ENCODE assay signal across 25 cellular contexts in the genomic region with DNA sequence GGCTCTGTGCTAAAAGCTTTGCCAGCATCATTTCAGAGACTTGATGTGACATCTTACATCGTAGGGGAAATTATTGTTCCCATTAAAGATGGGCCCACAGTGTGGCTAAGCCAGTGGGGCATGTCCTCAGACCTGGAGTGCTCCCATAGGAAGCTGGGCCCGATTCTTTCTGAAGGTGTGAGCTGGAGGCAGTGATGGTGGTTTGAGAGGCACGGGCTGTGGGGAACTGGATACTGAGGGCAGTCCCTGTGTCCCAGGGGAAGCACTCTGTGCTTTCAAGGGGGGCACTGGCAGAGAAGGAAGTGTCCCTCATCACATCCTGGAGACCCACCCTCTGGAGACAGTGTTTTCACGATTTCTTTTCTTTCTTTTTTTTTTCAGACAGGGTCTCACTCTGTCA. TPM values are rescaled to one million over a fixed set of nuclear protein-coding genes. Genes with fewer than 3 reads are reported as not detected.
DNase-seq lines count a peak whose midpoint lies in the region; ATAC-seq and TF ChIP-seq lines count a peak whose summit lies in the region.
"Had no signal": no experiment of that assay in that cellular context is flagged by ENCODE, and none has a peak within 500 bp of the region (broad histone marks: within the 10 kb centered on the region; RNA-seq: fewer than 3 reads in every experiment).

No MANE protein-coding gene starts in this region.

- H3K36me3 Mint-ChIP-seq in activated CD4-positive, alpha-beta T cell treated with anti-CD3 and anti-CD28 coated beads, Interleukin-2, amount 10 ng/mL, durations not matched to agents 7 days and 5 days (ENCODE audit: low read depth), result no peaks in the 10 kb centered on the region
- H3K36me3 Mint-ChIP-seq in glutamatergic neuron (ENCODE audit: unreplicated experiment) (peaks cover 10% of the 10 kb centered on the region), type B pancreatic cell (no peaks in the 10 kb centered on the region)
- H3K36me3 Mint-ChIP-seq: CD4-positive, CD25-positive, alpha-beta regulatory T cell had no signal

- H3K9me3 Mint-ChIP-seq in activated CD4-positive, alpha-beta T cell treated with anti-CD3 and anti-CD28 coated beads, Interleukin-2, amount 10 ng/mL, durations not matched to agents 7 days and 5 days, result no peaks in the 10 kb centered on the region
- peaks cover 16% of the 10 kb centered on the region for H3K9me3 Mint-ChIP-seq in glutamatergic neuron (ENCODE audit: unreplicated experiment)
- no peaks in the 10 kb centered on the region for H3K9me3 Mint-ChIP-seq in type B pancreatic cell
- H3K9me3 Mint-ChIP-seq: HFFc6 had no signal

- no peak for TF ChIP-seq EP300 in sigmoid colon (IDR thresholded peaks at IDR 0.05)

- TF ChIP-seq CTCF in glutamatergic neuron (IDR thresholded peaks at IDR 0.05; ENCODE audit: partially characterized antibody, unreplicated experiment) (no peak), sigmoid colon (IDR thresholded peaks at IDR 0.05) (no peak), type B pancreatic cell (conservative IDR thresholded peaks at IDR 0.05) (no peak)

- no peak for DNase-seq in activated CD4-positive, alpha-beta T cell treated with anti-CD3 and anti-CD28 coated beads, Interleukin-2, amount 10 ng/mL, durations not matched to agents 7 days and 5 days
- DNase-seq in activated CD4-positive, alpha-beta T cell treated with anti-CD3 and anti-CD28 coated beads for 1 hour, result no peak
- DNase-seq in glutamatergic neuron (no peak), sigmoid colon (peak; percentile 22), type B pancreatic cell (ENCODE audit: extremely low spot score, unreplicated experiment) (peak; percentile 40), NCI-H1092 (lab: John Stamatoyannopoulos, UW) (no peak)
- DNase-seq: 8988T; ACHN; BE2C; CD4-positive, CD25-positive, alpha-beta regulatory T cell; GOT3; HFFc6; MG63; NCI-H2029; NCI-H446; NCI-H526; NCI-H82; Right ventricle myocardium superior; RPMI8226 had no signal

- H3K27me3 ChIP-seq in sigmoid colon, result no peaks in the 10 kb centered on the region
- H3K27me3 ChIP-seq: BE2C, MG63, SJSA1 had no signal

- no peak for TF ChIP-seq POLR2A in sigmoid colon (IDR thresholded peaks at IDR 0.05)

- no peak overlapping the region for H3K27ac ChIP-seq in sigmoid colon
- H3K27ac ChIP-seq: SJSA1 had no signal

- no peaks in the 10 kb centered on the region for H3K9me3 ChIP-seq in sigmoid colon
- H3K9me3 ChIP-seq: BE2C, HAP-1, MG63, SJSA1 had no signal

- H3K36me3 ChIP-seq in sigmoid colon, result no peaks in the 10 kb centered on the region
- H3K36me3 ChIP-seq: BE2C, HAP-1, MG63, SJSA1 had no signal

- H3K4me3 Mint-ChIP-seq in activated CD4-positive, alpha-beta T cell treated with anti-CD3 and anti-CD28 coated beads, Interleukin-2, amount 10 ng/mL, durations not matched to agents 7 days and 5 days, result no peak overlapping the region
- H3K4me3 Mint-ChIP-seq in glutamatergic neuron (ENCODE audit: unreplicated experiment) (no peak overlapping the region), type B pancreatic cell (no peak overlapping the region)
- H3K4me3 Mint-ChIP-seq: HFFc6 had no signal

- CTCF ChIA-PET in activated CD4-positive, alpha-beta T cell treated with anti-CD3 and anti-CD28 coated beads, Interleukin-2, amount 10 ng/mL, durations not matched to agents 7 days and 5 days (lab: Charles Lee), result interaction anchor here (0.6 to 1.4 kb wide), 2 partner anchors 8 to 24 kb away, joined by 3 to 6 read pairs; a partner anchor contains a TSS

- H3K4me1 ChIP-seq in sigmoid colon, result no peaks in the 10 kb centered on the region
- H3K4me1 ChIP-seq: BE2C, HAP-1, SJSA1 had no signal

- no peak overlapping the region for H3K4me3 ChIP-seq in sigmoid colon
- H3K4me3 ChIP-seq: HAP-1, K562, MG63, SJSA1 had no signal

- H3K27me3 Mint-ChIP-seq in activated CD4-positive, alpha-beta T cell treated with anti-CD3 and anti-CD28 coated beads, Interleukin-2, amount 10 ng/mL, durations not matched to agents 7 days and 5 days, result no peaks in the 10 kb centered on the region
- H3K27me3 Mint-ChIP-seq in glutamatergic neuron (ENCODE audit: unreplicated experiment), result peaks cover 19% of the 10 kb centered on the region
- H3K27me3 Mint-ChIP-seq in type B pancreatic cell, result no peaks in the 10 kb centered on the region
- H3K27me3 Mint-ChIP-seq: CD4-positive, CD25-positive, alpha-beta regulatory T cell had no signal

- POLR2A ChIA-PET in activated CD4-positive, alpha-beta T cell treated with anti-CD3 and anti-CD28 coated beads, Interleukin-2, amount 10 ng/mL, durations not matched to agents 7 days and 5 days (lab: Charles Lee), result no interaction called here

- peaks cover 9% of the 10 kb centered on the region for H3K4me1 Mint-ChIP-seq in activated CD4-positive, alpha-beta T cell treated with anti-CD3 and anti-CD28 coated beads, Interleukin-2, amount 10 ng/mL, durations not matched to agents 7 days and 5 days
- peaks cover 46% of the 10 kb centered on the region for H3K4me1 Mint-ChIP-seq in glutamatergic neuron (ENCODE audit: low read depth, unreplicated experiment)
- H3K4me1 Mint-ChIP-seq in type B pancreatic cell (ENCODE audit: unreplicated experiment), result peaks cover 13% of the 10 kb centered on the region

- no peak for ATAC-seq in GM18873 (IDR thresholded peaks at IDR 0.05; ENCODE audit: low FRiP score, unreplicated experiment)
- ATAC-seq in GM19455 (IDR thresholded peaks at IDR 0.05; ENCODE audit: unreplicated experiment), result no peak
- ATAC-seq: K562 had no signal

- intact Hi-C loops in sigmoid colon (cut with DNase I), result no loop called here

- peak overlapping the region; percentile 17 for H3K27ac Mint-ChIP-seq in activated CD4-positive, alpha-beta T cell treated with anti-CD3 and anti-CD28 coated beads, Interleukin-2, amount 10 ng/mL, durations not matched to agents 7 days and 5 days
- H3K27ac Mint-ChIP-seq in glutamatergic neuron (ENCODE audit: unreplicated experiment) (peak overlapping the region; percentile 38), type B pancreatic cell (no peak overlapping the region)
- H3K27ac Mint-ChIP-seq: HFFc6 had no signal

- 69 to 85% methylated on average over 4 of the region's 4 CpGs for WGBS in sigmoid colon, 2 donors

RNA-seq across cellular contexts. Expression of a gene that starts 8.6 kb away (rescaled TPM):
- total RNA-seq in activated CD4-positive, alpha-beta T cell treated with anti-CD3 and anti-CD28 coated beads, Interleukin-2, amount 10 ng/mL, durations not matched to agents 7 days and 5 days, result 10 to 100 TPM; 27.6 to 30.2 TPM
- total RNA-seq in glutamatergic neuron (ENCODE audit: unreplicated experiment), result 152 TPM
- 1 to 10 TPM in 2 of 4 donors, under 1 TPM in 2; 0.55 to 2.5 (median 1.6) TPM for total RNA-seq in sigmoid colon
- 10 to 100 TPM in 1 of 3 donors, 1 to 10 TPM in 2; 3.6 to 10.7 (median 6.7) TPM for polyA plus RNA-seq in sigmoid colon
- total RNA-seq in type B pancreatic cell (ENCODE audit: low replicate concordance), result 14.3 and 26.7 TPM in 2 replicates

RNA-seq across cellular contexts. Expression of a gene that starts 56.6 kb away (rescaled TPM):
- not detected for total RNA-seq in activated CD4-positive, alpha-beta T cell treated with anti-CD3 and anti-CD28 coated beads, Interleukin-2, amount 10 ng/mL, durations not matched to agents 7 days and 5 days
- total RNA-seq in glutamatergic neuron (ENCODE audit: unreplicated experiment) (not detected), sigmoid colon (under 1 TPM in 2 of 4 donors, not detected in 2; 0.16 to 0.36 TPM), type B pancreatic cell (ENCODE audit: low replicate concordance) (1.3 and 2.1 TPM in 2 replicates)
- polyA plus RNA-seq in sigmoid colon, result 10 to 100 TPM in 1 of 3 donors, 1 to 10 TPM in 2; 3.0 to 15.1 (median 5.3) TPM
- total RNA-seq: CD4-positive, CD25-positive, alpha-beta regulatory T cell; LHCN-M2; SJSA1 had no signal
- polyA plus RNA-seq: CD4-positive, CD25-positive, alpha-beta regulatory T cell had no signal

Comparison
In these comparisons a context has a peak if more than half of its experiments do, and no peak if none do; other contexts are left out.
1. DNase-seq: peak in sigmoid colon (single experiment) and type B pancreatic cell (single experiment); none in activated CD4-positive, alpha-beta T cell treated with anti-CD3 and anti-CD28 coated beads, Interleukin-2, amount 10 ng/mL, durations not matched to agents 7 days and 5 days (single experiment), activated CD4-positive, alpha-beta T cell treated with anti-CD3 and anti-CD28 coated beads for 1 hour (single experiment), glutamatergic neuron (single experiment) and NCI-H1092 (single experiment).